Comparison of ENCODE assay signal across 1 cellular context in genomic region chr2:74498500-74499268, GRCh38.
A peak's percentile ranks its signal among the peaks of the same experiment; 100 is the strongest.
TF ChIP-seq lines count a peak whose summit lies in the region.

No MANE protein-coding gene starts in this region.

TF ChIP-seq in K562, 482 proteins besides CTCF, POLR2A, EP300 and RAD21:
- TF ChIP-seq, protein P1, sequence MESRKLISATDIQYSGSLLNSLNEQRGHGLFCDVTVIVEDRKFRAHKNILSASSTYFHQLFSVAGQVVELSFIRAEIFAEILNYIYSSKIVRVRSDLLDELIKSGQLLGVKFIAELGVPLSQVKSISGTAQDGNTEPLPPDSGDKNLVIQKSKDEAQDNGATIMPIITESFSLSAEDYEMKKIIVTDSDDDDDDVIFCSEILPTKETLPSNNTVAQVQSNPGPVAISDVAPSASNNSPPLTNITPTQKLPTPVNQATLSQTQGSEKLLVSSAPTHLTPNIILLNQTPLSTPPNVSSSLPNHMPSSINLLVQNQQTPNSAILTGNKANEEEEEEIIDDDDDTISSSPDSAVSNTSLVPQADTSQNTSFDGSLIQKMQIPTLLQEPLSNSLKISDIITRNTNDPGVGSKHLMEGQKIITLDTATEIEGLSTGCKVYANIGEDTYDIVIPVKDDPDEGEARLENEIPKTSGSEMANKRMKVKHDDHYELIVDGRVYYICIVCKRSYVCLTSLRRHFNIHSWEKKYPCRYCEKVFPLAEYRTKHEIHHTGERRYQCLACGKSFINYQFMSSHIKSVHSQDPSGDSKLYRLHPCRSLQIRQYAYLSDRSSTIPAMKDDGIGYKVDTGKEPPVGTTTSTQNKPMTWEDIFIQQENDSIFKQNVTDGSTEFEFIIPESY (CRISPR knock-in tag; IDR thresholded peaks at IDR 0.05) = peak; percentile 75; the same call in 1 of the 2 replicates
- no peak for TF ChIP-seq HDAC6 (IDR thresholded peaks at IDR 0.05; ENCODE audit: low read depth, low read length)
- TF ChIP-seq, protein P2, sequence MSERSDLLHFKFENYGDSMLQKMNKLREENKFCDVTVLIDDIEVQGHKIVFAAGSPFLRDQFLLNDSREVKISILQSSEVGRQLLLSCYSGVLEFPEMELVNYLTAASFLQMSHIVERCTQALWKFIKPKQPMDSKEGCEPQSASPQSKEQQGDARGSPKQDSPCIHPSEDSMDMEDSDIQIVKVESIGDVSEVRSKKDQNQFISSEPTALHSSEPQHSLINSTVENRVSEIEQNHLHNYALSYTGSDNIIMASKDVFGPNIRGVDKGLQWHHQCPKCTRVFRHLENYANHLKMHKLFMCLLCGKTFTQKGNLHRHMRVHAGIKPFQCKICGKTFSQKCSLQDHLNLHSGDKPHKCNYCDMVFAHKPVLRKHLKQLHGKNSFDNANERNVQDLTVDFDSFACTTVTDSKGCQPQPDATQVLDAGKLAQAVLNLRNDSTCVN (CRISPR knock-in tag; IDR thresholded peaks at IDR 0.05) = no peak
